7 cellular contexts compared by ENCODE assay signal in the genomic region with DNA sequence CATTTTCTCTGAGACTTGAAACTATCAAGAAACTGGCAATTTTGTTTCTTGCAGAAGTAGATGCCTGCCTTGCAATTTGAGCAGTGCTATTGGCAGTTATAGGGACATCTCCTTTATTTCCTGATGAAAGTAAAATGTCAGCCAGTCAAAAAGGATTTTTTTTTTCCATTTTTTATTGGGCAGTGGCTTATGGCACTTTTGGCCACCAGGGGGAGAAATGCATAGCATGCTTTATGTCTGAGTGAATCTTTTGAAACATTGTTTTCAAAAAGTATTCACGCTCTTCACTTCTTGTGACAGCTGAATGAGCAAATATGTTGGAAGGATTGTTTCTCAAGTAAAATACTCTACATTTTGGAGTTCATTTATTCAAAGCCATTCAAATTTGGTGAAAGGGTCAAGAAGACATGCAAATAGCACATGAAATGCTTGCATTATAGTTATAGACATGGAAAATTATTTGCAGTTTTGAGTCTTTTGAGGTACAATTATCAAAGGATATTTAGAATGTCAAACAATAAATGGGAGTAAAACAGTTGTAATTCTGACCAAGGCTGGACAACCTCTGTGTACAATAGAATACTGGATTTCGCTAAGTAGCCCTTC.
DNase-seq lines count a peak whose midpoint lies in the region; ATAC-seq, FAIRE-seq and TF ChIP-seq lines count a peak whose summit lies in the region.

No MANE protein-coding gene starts in this region.

- peaks cover 0 to 3% of the 10 kb centered on the region in 2 donors for H3K9me3 ChIP-seq in kidney (ENCODE audit: control insufficient read depth in 1 of 2, low read length in 2 of 2)

- no peak for FAIRE-seq in kidney (lab: Jason Lieb, UNC)

- ATAC-seq in HG03139 (IDR thresholded peaks at IDR 0.05; ENCODE audit: unreplicated experiment): no peak
- ATAC-seq in HG03457 (IDR thresholded peaks at IDR 0.05; ENCODE audit: unreplicated experiment): no peak

- intact Hi-C loops in kidney (cut with DNase I): no loop called here

- H3K27ac ChIP-seq in kidney (ENCODE audit: low read depth in 2 of 2, low read length in 2 of 2): no peak overlapping the region

- no peak overlapping the region for H3K4me3 ChIP-seq in Jurkat, Clone E6-1 (ENCODE audit: low read length)
- H3K4me3 ChIP-seq in WI38 (ENCODE audit: low read depth, low read length) (no peak overlapping the region), kidney (ENCODE audit: low read length in 2 of 2) (no peak overlapping the region)

- TF ChIP-seq CTCF in WI38 (IDR thresholded peaks at IDR 0.05; ENCODE audit: low read depth, low read length) (peak; percentile 54), kidney (IDR thresholded peaks at IDR 0.05; ENCODE audit: borderline replicate concordance, extremely low read depth, insufficient read depth) (peak; percentile 24)

- no peak overlapping the region for H3K9ac ChIP-seq in kidney (ENCODE audit: low read length in 2 of 2)

- no peaks in the 10 kb centered on the region for H3K4me1 ChIP-seq in kidney (ENCODE audit: control insufficient read depth in 1 of 2, insufficient read depth in 1 of 2, low read depth in 1 of 2, low read length in 2 of 2)

- H3K36me3 ChIP-seq in kidney (ENCODE audit: control insufficient read depth in 1 of 2, insufficient read depth in 2 of 2, low read length in 2 of 2): no peaks in the 10 kb centered on the region

- peak; percentile 26 for DNase-seq in Daoy (ENCODE audit: low read depth)
- DNase-seq in Jurkat, Clone E6-1 (ENCODE audit: low read depth, low spot score): peak; percentile 31
- no peak for DNase-seq in kidney
- DNase-seq in T-helper 2 cell: no peak

Comparison
In these comparisons a context has a peak if more than half of its experiments do, and no peak if none do; other contexts are left out.
1. DNase-seq: peak in Daoy (single experiment) and Jurkat, Clone E6-1 (single experiment); none in kidney (single experiment) and T-helper 2 cell (0 of 5).